ENCODE assay signal across 28 cellular contexts in genomic region chr20:56698749-56699148, GRCh38.
"Had no signal": no experiment of that assay in that cellular context is flagged by ENCODE, and none has a peak within 500 bp of the region (broad histone marks: within the 10 kb centered on the region; RNA-seq: fewer than 3 reads in every experiment).

No MANE protein-coding gene starts in this region.

- H3K27me3 ChIP-seq: foreskin keratinocyte, neutrophil, right lobe of liver, transverse colon, upper lobe of right lung, vagina had no signal

- H3K27me3 Mint-ChIP-seq: stimulated activated naive CD8-positive, alpha-beta T cell treated with anti-CD3 and anti-CD28 coated beads, Interleukin-15, amount 100 ng/mL, for 72 hours had no signal

- H3K36me3 Mint-ChIP-seq: memory B cell, natural killer cell had no signal

- H3K36me3 ChIP-seq: esophagus muscularis mucosa, gastroesophageal sphincter, heart right ventricle, neutrophil, right lobe of liver, suprapubic skin, transverse colon, upper lobe of right lung, vagina had no signal

- DNase-seq: dermis blood vessel endothelial cell; effector memory CD4-positive, alpha-beta T cell; foreskin keratinocyte; heart right ventricle; hypothalamus; natural killer cell; right lobe of liver; small intestine; stimulated activated CD4-positive, alpha-beta T cell treated with anti-CD3 and anti-CD28 coated beads, Interleukin-15, amount 100 ng/mL, for 24 hours; stimulated activated CD4-positive, alpha-beta T cell treated with anti-CD3 and anti-CD28 coated beads, Interleukin-2, amount 100 ng/mL, for 48 hours; stimulated activated CD8-positive, alpha-beta memory T cell treated with anti-CD3 and anti-CD28 coated beads, Interleukin-4, amount 100 ng/mL, for 48 hours; stimulated activated naive CD4-positive, alpha-beta T cell; stimulated activated naive CD8-positive, alpha-beta T cell treated with anti-CD3 and anti-CD28 coated beads, Interleukin-15, amount 100 ng/mL, for 72 hours; transverse colon; upper lobe of right lung had no signal

- H3K9me3 ChIP-seq: esophagus muscularis mucosa, gastroesophageal sphincter, neutrophil, right lobe of liver, suprapubic skin, transverse colon, upper lobe of right lung, vagina had no signal

- H3K27ac Mint-ChIP-seq: memory B cell, natural killer cell, progenitor cell of endocrine pancreas had no signal

- FAIRE-seq: endothelial cell of umbilical vein, keratinocyte, small intestine had no signal

- H3K4me3 Mint-ChIP-seq: memory B cell; natural killer cell; stimulated activated naive CD8-positive, alpha-beta T cell treated with anti-CD3 and anti-CD28 coated beads, Interleukin-15, amount 100 ng/mL, for 72 hours had no signal

- H3K4me1 Mint-ChIP-seq: memory B cell; natural killer cell; stimulated activated naive CD8-positive, alpha-beta T cell treated with anti-CD3 and anti-CD28 coated beads, Interleukin-15, amount 100 ng/mL, for 72 hours had no signal

- H3K4me1 ChIP-seq: esophagus muscularis mucosa, foreskin keratinocyte, gastroesophageal sphincter, heart right ventricle, parathyroid adenoma, right lobe of liver, suprapubic skin, transverse colon, upper lobe of right lung, vagina had no signal

- H3K9ac ChIP-seq: parathyroid adenoma had no signal

- H3K27ac ChIP-seq: coronary artery, esophagus muscularis mucosa, foreskin keratinocyte, gastroesophageal sphincter, heart right ventricle, neutrophil, parathyroid adenoma, right lobe of liver, suprapubic skin, transverse colon, upper lobe of right lung, vagina had no signal

- ATAC-seq: foreskin keratinocyte; gastroesophageal sphincter; heart right ventricle; left lobe of liver; natural killer cell; right lobe of liver; stimulated activated naive CD8-positive, alpha-beta T cell treated with anti-CD3 and anti-CD28 coated beads, Interleukin-15, amount 100 ng/mL, for 72 hours; upper lobe of right lung had no signal

- H2AFZ ChIP-seq: parathyroid adenoma had no signal

- H3K79me2 ChIP-seq: parathyroid adenoma had no signal

- H3K4me3 ChIP-seq: coronary artery, esophagus muscularis mucosa, gastroesophageal sphincter, heart right ventricle, lung, right lobe of liver, suprapubic skin, transverse colon, upper lobe of right lung, vagina had no signal

- H3K9me3 Mint-ChIP-seq: natural killer cell; stimulated activated naive CD8-positive, alpha-beta T cell treated with anti-CD3 and anti-CD28 coated beads, Interleukin-15, amount 100 ng/mL, for 72 hours had no signal
